Comparison of ENCODE assay signal across 1 cellular context in genomic region chr12:80776706-80777105, GRCh38.
TF ChIP-seq lines count a peak whose summit lies in the region.

No MANE protein-coding gene starts in this region.

TF ChIP-seq in H1, 55 proteins besides CTCF, POLR2A, EP300 and RAD21:
- no peak for TF ChIP-seq E2F6 (IDR thresholded peaks at IDR 0.05)
- TF ChIP-seq RXRA (IDR thresholded peaks at IDR 0.05; ENCODE audit: insufficient read depth, low read depth, low read length) = no peak
